ENCODE assay signal across 19 cellular contexts in the genomic region with DNA sequence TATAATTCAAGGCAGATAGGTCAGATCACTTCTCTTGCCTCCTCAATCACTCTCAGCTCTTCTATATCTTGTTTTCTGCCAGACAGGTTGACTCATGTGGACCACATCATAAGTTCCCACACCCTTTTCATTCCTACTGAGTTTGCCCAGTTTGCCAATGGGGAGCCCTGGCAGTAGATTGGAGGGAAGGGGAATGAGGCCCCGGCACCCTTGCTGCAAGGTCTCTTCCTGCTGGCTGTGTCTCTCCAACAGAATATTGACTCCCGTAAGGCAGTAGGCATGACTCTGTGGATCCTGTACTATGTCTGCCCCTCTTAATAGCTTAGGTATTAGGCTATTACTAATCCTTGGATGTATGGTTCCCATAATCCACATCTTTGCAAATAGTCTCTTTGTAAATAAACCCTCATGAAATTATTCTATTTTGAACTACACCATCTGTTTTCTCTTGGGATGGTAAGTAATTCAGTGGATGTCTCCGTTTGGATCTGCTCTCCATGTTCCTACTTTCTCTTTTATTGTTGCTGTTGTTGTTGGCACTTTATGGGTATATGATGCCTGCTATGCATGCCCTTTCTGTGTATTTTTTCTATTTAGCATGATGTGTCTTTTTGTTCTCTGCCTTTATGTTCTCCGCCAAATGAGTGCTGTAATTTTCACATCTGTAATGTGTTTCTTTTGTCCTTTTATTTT.
DNase-seq lines count a peak whose midpoint lies in the region; FAIRE-seq and TF ChIP-seq lines count a peak whose summit lies in the region.
"Had no signal": no experiment of that assay in that cellular context is flagged by ENCODE, and none has a peak within 500 bp of the region (broad histone marks: within the 10 kb centered on the region; RNA-seq: fewer than 3 reads in every experiment).

No MANE protein-coding gene starts in this region.

- no peaks in the 10 kb centered on the region for H3K79me1 ChIP-seq in H1 (ENCODE audit: low read depth, low read length)

- no peak for TF ChIP-seq RAD21 in H1 (IDR thresholded peaks at IDR 0.05 in 1 of 2, conservative IDR thresholded peaks at IDR 0.05 in 1 of 2; ENCODE audit: low read depth in 2 of 2, low read length in 2 of 2)

- H3K4me3 ChIP-seq in H1 (ENCODE audit: extremely low read depth in 1 of 4, insufficient read depth in 2 of 4, low read depth in 3 of 4, low read length in 4 of 4) (no peak overlapping the region), osteoblast (ENCODE audit: insufficient read depth, low read length) (peak overlapping the region; percentile 1), BE2C (ENCODE audit: low read depth, low read length) (no peak overlapping the region), hepatocyte (no peak overlapping the region)
- H3K4me3 ChIP-seq: BLaER1, esophagus squamous epithelium, mucosa of descending colon had no signal

- H3K4me1 ChIP-seq in H1 (replicated peaks in 1 of 4; ENCODE audit: control insufficient read depth in 3 of 4, insufficient read depth in 4 of 4, low read length in 3 of 4) = no peaks in the 10 kb centered on the region
- H3K4me1 ChIP-seq in osteoblast (ENCODE audit: insufficient read depth, low read length) = peaks cover 54% of the 10 kb centered on the region
- peaks cover 36% of the 10 kb centered on the region for H3K4me1 ChIP-seq in BE2C
- no peaks in the 10 kb centered on the region for H3K4me1 ChIP-seq in hepatocyte (ENCODE audit: insufficient read depth)
- H3K4me1 ChIP-seq: BLaER1, esophagus squamous epithelium had no signal

- no peak overlapping the region for H4K8ac ChIP-seq in H1 (ENCODE audit: extremely low read depth, insufficient read depth, low read length)

- H2AFZ ChIP-seq in H1 (ENCODE audit: low read length) = 0 out of 2 replicates have a peak overlapping the region, but pooled peaks have one; percentile 2
- peak overlapping the region; percentile 9 for H2AFZ ChIP-seq in osteoblast (ENCODE audit: low read length)
- H2AFZ ChIP-seq in hepatocyte = no peak overlapping the region

- H3K9me3 ChIP-seq in H1 (ENCODE audit: insufficient read depth in 2 of 2, low read depth in 1 of 2, low read length in 1 of 2) (no peaks in the 10 kb centered on the region), osteoblast (ENCODE audit: low read depth, low read length) (no peaks in the 10 kb centered on the region), BE2C (no peaks in the 10 kb centered on the region), hepatocyte (ENCODE audit: low read depth) (no peaks in the 10 kb centered on the region)
- H3K9me3 ChIP-seq: BLaER1, esophagus squamous epithelium, mucosa of descending colon had no signal

- H4K20me1 ChIP-seq in H1 (replicated peaks in 1 of 2; ENCODE audit: control insufficient read depth in 1 of 2, insufficient read depth in 2 of 2, low read length in 2 of 2) = no peaks in the 10 kb centered on the region
- H4K20me1 ChIP-seq in osteoblast (ENCODE audit: insufficient read depth, low read length) = no peaks in the 10 kb centered on the region
- H4K20me1 ChIP-seq in hepatocyte (ENCODE audit: insufficient read depth, poor library complexity, severe bottlenecking) = no peaks in the 10 kb centered on the region
- H4K20me1 ChIP-seq: BLaER1 had no signal

- POLR2A ChIA-PET in H1 (lab: Charles Lee; ENCODE audit: partially characterized antibody) = no interaction called here

- H3K18ac ChIP-seq in H1 (ENCODE audit: extremely low read depth, low read length) = no peak overlapping the region

- no peak overlapping the region for H2BK15ac ChIP-seq in H1 (ENCODE audit: low read length)

- H3K27ac ChIP-seq in H1 (ENCODE audit: low read depth, low read length) (no peak overlapping the region), osteoblast (ENCODE audit: low read depth, low read length) (peak overlapping the region; percentile 59), hepatocyte (no peak overlapping the region)
- H3K27ac ChIP-seq: BLaER1, esophagus squamous epithelium had no signal

- TF ChIP-seq POLR2A in GM12892 (IDR thresholded peaks at IDR 0.05; ENCODE audit: low read depth, low read length) (no peak), H1 (IDR thresholded peaks at IDR 0.05; ENCODE audit: control extremely low read depth in 1 of 2, low read depth in 2 of 2, low read length in 2 of 2) (no peak)

- no peak overlapping the region for H2BK120ac ChIP-seq in H1 (replicated peaks; ENCODE audit: low read depth, low read length)

- DNase-seq in GM12892 (ENCODE audit: insufficient read length) (no peak), NCI-H446 treated with DMSO at 0.1 percent for 48 hours (lab: John Stamatoyannopoulos, UW) (peak; percentile 63), H1 (ENCODE audit: low read depth in 1 of 2, low spot score in 2 of 2) (no peak), osteoblast (ENCODE audit: insufficient read length, low spot score, missing footprints) (peak; percentile 64), BE2C (no peak), cardiac septum (ENCODE audit: low spot score) (no peak), hepatocyte (ENCODE audit: low spot score) (no peak)
- DNase-seq: activated CD4-positive, alpha-beta T cell treated with anti-CD3 and anti-CD28 coated beads for 4 hours; activated CD8-positive, alpha-beta memory T cell treated with anti-CD3 and anti-CD28 coated beads, Interleukin-2, amount 50 U/mL, for 48 hours; activated naive CD4-positive, alpha-beta T cell treated with anti-CD3 and anti-CD28 coated beads for 36 hours; DMS79; esophagus squamous epithelium; Karpas-422; mucosa of descending colon; NCI-H146; nucleus accumbens; SHP77; stimulated activated CD4-positive, alpha-beta T cell treated with anti-CD3 and anti-CD28 coated beads, Interleukin-4, amount 100 ng/mL, for 1 hour had no signal

- no peak overlapping the region for H2BK5ac ChIP-seq in H1 (ENCODE audit: low read depth, low read length)

- no peak overlapping the region for H2BK20ac ChIP-seq in H1 (ENCODE audit: low read length)

- 89% methylated on average over 4 of the region's 4 CpGs; no CpG with 5 or more reads in 1 of the 2 experiments for WGBS in H1 (ENCODE audit: extremely low coverage in 1 of 2, insufficient coverage in 1 of 2, insufficient read length in 1 of 2, insufficient replicate concordance in 2 of 2, low coverage in 1 of 2, low lambda C conversion rate in 2 of 2, missing lambda C conversion rate in 1 of 2), 2 experiments
- WGBS in hepatocyte (ENCODE audit: low lambda C conversion rate, missing lambda C conversion rate) = 75% methylated on average over 4 of the region's 4 CpGs

- no peaks in the 10 kb centered on the region for H3K36me3 ChIP-seq in H1 (ENCODE audit: control insufficient read depth in 2 of 4, insufficient read depth in 4 of 4, low read length in 3 of 4)
- H3K36me3 ChIP-seq in osteoblast (ENCODE audit: insufficient read depth, low read length) = no peaks in the 10 kb centered on the region
- H3K36me3 ChIP-seq in BE2C = no peaks in the 10 kb centered on the region
- no peaks in the 10 kb centered on the region for H3K36me3 ChIP-seq in hepatocyte (replicated peaks; ENCODE audit: insufficient read depth, low read depth)
- H3K36me3 ChIP-seq: BLaER1, esophagus squamous epithelium had no signal

- H3K79me2 ChIP-seq in H1 (ENCODE audit: control insufficient read depth in 1 of 2, insufficient read depth in 2 of 2, low read length in 2 of 2) = no peaks in the 10 kb centered on the region
- H3K79me2 ChIP-seq in osteoblast (ENCODE audit: insufficient read depth, low read length) = peaks cover 11% of the 10 kb centered on the region
- H3K79me2 ChIP-seq in hepatocyte = no peaks in the 10 kb centered on the region

- H2AK5ac ChIP-seq in H1 (ENCODE audit: low read depth, low read length) = no peak overlapping the region

- no peak overlapping the region for H3K56ac ChIP-seq in H1 (replicated peaks; ENCODE audit: insufficient read length, low read depth, low read length)

- TF ChIP-seq CTCF in H1 (IDR thresholded peaks at IDR 0.05; ENCODE audit: control extremely low read depth in 1 of 3, insufficient read depth in 1 of 3, low read depth in 1 of 3, low read length in 3 of 3) = no peak
- no peak for TF ChIP-seq CTCF in osteoblast (IDR thresholded peaks at IDR 0.05; ENCODE audit: extremely low read depth, low read depth, low read length)
- TF ChIP-seq CTCF in BE2C (IDR thresholded peaks at IDR 0.05; ENCODE audit: low read depth, low read length) = no peak
- no peak for TF ChIP-seq CTCF in hepatocyte (IDR thresholded peaks at IDR 0.05; ENCODE audit: poor library complexity)

- H4K91ac ChIP-seq in H1 (replicated peaks; ENCODE audit: insufficient read length, low read length) = no peak overlapping the region

- no peak overlapping the region for H2BK12ac ChIP-seq in H1 (ENCODE audit: low read depth, low read length)

- TF ChIP-seq EP300 in H1 (IDR thresholded peaks at IDR 0.05; ENCODE audit: borderline replicate concordance in 1 of 2, low read depth in 2 of 2, low read length in 2 of 2) = no peak

- no peak overlapping the region for H3K4me2 ChIP-seq in H1 (ENCODE audit: insufficient read depth in 1 of 2, low read depth in 2 of 2, low read length in 2 of 2)
- peak overlapping the region; percentile 42 for H3K4me2 ChIP-seq in osteoblast (ENCODE audit: insufficient read depth, low read length)
- H3K4me2 ChIP-seq in hepatocyte = no peak overlapping the region
- H3K4me2 ChIP-seq: BLaER1 had no signal

- H3K23me2 ChIP-seq in H1 (ENCODE audit: low read depth, low read length) = no peaks in the 10 kb centered on the region

- H3K23ac ChIP-seq in H1 (ENCODE audit: insufficient read length) = no peak overlapping the region

- no peak overlapping the region for H3K14ac ChIP-seq in H1 (ENCODE audit: insufficient read length)

- FAIRE-seq in GM12892 (lab: Jason Lieb, UNC) = peak; percentile 24
- FAIRE-seq in H1 (lab: Jason Lieb, UNC) = no peak

- H3K9ac ChIP-seq in H1 (replicated peaks in 1 of 4; ENCODE audit: extremely low read depth in 1 of 4, low read depth in 3 of 4, low read length in 3 of 4) = no peak overlapping the region
- H3K9ac ChIP-seq: BLaER1 had no signal

- intact Hi-C loops in cardiac septum (cut with DNase I) = no loop called here

- H4K5ac ChIP-seq in H1 (ENCODE audit: insufficient read length, low read depth, low read length) = no peak overlapping the region

- H3K4ac ChIP-seq in H1 (replicated peaks; ENCODE audit: insufficient read length, low read depth, low read length) = no peak overlapping the region

- H3K27me3 ChIP-seq in H1 (replicated peaks in 1 of 4; ENCODE audit: control insufficient read depth in 3 of 4, extremely low read depth in 1 of 4, insufficient read depth in 3 of 4, low read length in 3 of 4) (no peaks in the 10 kb centered on the region), osteoblast (ENCODE audit: insufficient read depth, low read length) (no peaks in the 10 kb centered on the region), BE2C (no peaks in the 10 kb centered on the region), hepatocyte (no peaks in the 10 kb centered on the region)
- H3K27me3 ChIP-seq: BLaER1, esophagus squamous epithelium had no signal

- CTCF ChIA-PET in H1 (lab: Charles Lee; ENCODE audit: partially characterized antibody) = no interaction called here

- H3K9me2 ChIP-seq in hepatocyte (replicated peaks; ENCODE audit: insufficient read depth) = no peaks in the 10 kb centered on the region

TF ChIP-seq in H1, 55 proteins besides CTCF, POLR2A, EP300 and RAD21 (continues in another document):
- TF ChIP-seq POU5F1 (IDR thresholded peaks at IDR 0.05; ENCODE audit: low read depth, low read length) (no peak), YY1 (IDR thresholded peaks at IDR 0.05; ENCODE audit: low read depth, low read length) (no peak), ZNF274 (IDR thresholded peaks at IDR 0.05; ENCODE audit: borderline replicate concordance, extremely low read depth, low read length) (no peak)

Comparison
In these comparisons a context has a peak if more than half of its experiments do, and no peak if none do; other contexts are left out.
1. DNase-seq: peak in NCI-H446 treated with DMSO at 0.1 percent for 48 hours (single experiment) and osteoblast (single experiment); none in GM12892 (single experiment), H1 (0 of 2), BE2C (single experiment), cardiac septum (single experiment) and hepatocyte (single experiment).